ENCODE assay signal across 7 cellular contexts in genomic region chr3:122514123-122515019, GRCh38. TPM values are rescaled to one million over a fixed set of nuclear protein-coding genes. Genes with fewer than 3 reads are reported as not detected.
DNase-seq lines count a peak whose midpoint lies in the region; ATAC-seq and TF ChIP-seq lines count a peak whose summit lies in the region.

KPNA1 (minus strand) TSS chr3:122514939; CDS start chr3:122496565, 18,374 bp downstream.

- peaks cover 44% of the 10 kb centered on the region for H4K20me1 ChIP-seq in hepatocyte (ENCODE audit: insufficient read depth, poor library complexity, severe bottlenecking)

- WGBS in hepatocyte (ENCODE audit: low lambda C conversion rate, missing lambda C conversion rate), result under 1% methylated on average over 80 of the region's 109 CpGs

- peaks cover 45% of the 10 kb centered on the region for H3K79me2 ChIP-seq in hepatocyte

- peak within 1 kb of the TSS; percentile 99 for H3K27ac ChIP-seq in hepatocyte

- no peaks in the 10 kb centered on the region for H3K27me3 ChIP-seq in hepatocyte

- peak within 1 kb of the TSS; percentile 88 for H3K4me2 ChIP-seq in hepatocyte

- peak; percentile 87 for ATAC-seq in GM18511 (IDR thresholded peaks at IDR 0.05; ENCODE audit: unreplicated experiment)
- peak; percentile 81 for ATAC-seq in HG02973 (IDR thresholded peaks at IDR 0.05; ENCODE audit: unreplicated experiment)

- H3K4me1 ChIP-seq in hepatocyte (ENCODE audit: insufficient read depth), result peaks cover 26% of the 10 kb centered on the region

- H3K4me3 ChIP-seq in hepatocyte, result peak within 1 kb of the TSS; percentile 83

- H3K9me2 ChIP-seq in hepatocyte (replicated peaks; ENCODE audit: insufficient read depth), result no peaks in the 10 kb centered on the region

- no peaks in the 10 kb centered on the region for H3K36me3 ChIP-seq in hepatocyte (replicated peaks; ENCODE audit: insufficient read depth, low read depth)

- H3K9me3 ChIP-seq in hepatocyte (ENCODE audit: low read depth), result no peaks in the 10 kb centered on the region

- no peak for TF ChIP-seq CTCF in hepatocyte (IDR thresholded peaks at IDR 0.05; ENCODE audit: poor library complexity)

- DNase-seq in NCI-H2029 treated with DMSO at 0.1 percent for 48 hours (lab: John Stamatoyannopoulos, UW) (peak; percentile 37), T1000 (lab: John Stamatoyannopoulos, UW) (peak; percentile 88), astrocyte of the hippocampus (ENCODE audit: low read depth, low spot score) (peak; percentile 96), hepatocyte (ENCODE audit: low spot score) (peak; percentile 96), retina (peak; percentile 97)

- peak within 1 kb of the TSS; percentile 96 for H2AFZ ChIP-seq in hepatocyte

RNA-seq across cellular contexts. Expression of gene KPNA1, which starts in this region (rescaled TPM):
- total RNA-seq in hepatocyte, result 38.3 and 44.0 TPM in 2 replicates
- 38.9 and 42.5 TPM in 2 replicates for polyA plus RNA-seq in hepatocyte

Comparison
In these comparisons a context has a peak if more than half of its experiments do, and no peak if none do; other contexts are left out.
1. Peak in every context shown above with its lines: DNase-seq, ATAC-seq, H3K4me3 ChIP-seq and H3K27ac ChIP-seq.
2. DNase-seq: peak in every context shown above with its lines; median percentile 97 in retina; 96 in astrocyte of the hippocampus; 96 in hepatocyte; 88 in T1000; 37 in NCI-H2029 treated with DMSO at 0.1 percent for 48 hours.